8 cellular contexts compared by ENCODE assay signal in genomic region chr12:96401061-96401871, GRCh38. TPM values are rescaled to one million over a fixed set of nuclear protein-coding genes. Genes with fewer than 3 reads are reported as not detected.
DNase-seq lines count a peak whose midpoint lies in the region; ATAC-seq and TF ChIP-seq lines count a peak whose summit lies in the region.

No MANE protein-coding gene starts in this region.

- H3K4me3 ChIP-seq in ACC112 (ENCODE audit: low read depth, low read length) (peak overlapping the region; percentile 86), esophagus squamous epithelium (peak overlapping the region; percentile 83 to 100 (median 92)), aorta (ENCODE audit: low read length in 2 of 2) (peak overlapping the region; percentile 77 to 95)

- H3K36me3 Mint-ChIP-seq in activated CD8-positive, alpha-beta memory T cell treated with anti-CD3 and anti-CD28 coated beads, Interleukin-2, amount 10 ng/mL, durations not matched to agents 7 days and 5 days = peaks cover 1% of the 10 kb centered on the region
- no peaks in the 10 kb centered on the region for H3K36me3 Mint-ChIP-seq in naive thymus-derived CD8-positive, alpha-beta T cell

- H3K27ac ChIP-seq in ACC112 (ENCODE audit: low read depth, low read length) (peak overlapping the region; percentile 97), esophagus squamous epithelium (peak overlapping the region; percentile 96 to 100 (median 98)), aorta (ENCODE audit: low read depth in 1 of 2, low read length in 2 of 2) (peak overlapping the region; percentile 24 to 76)

- peak overlapping the region; percentile 89 for H3K4me3 Mint-ChIP-seq in activated CD8-positive, alpha-beta memory T cell treated with anti-CD3 and anti-CD28 coated beads, Interleukin-2, amount 10 ng/mL, durations not matched to agents 7 days and 5 days
- H3K4me3 Mint-ChIP-seq in naive thymus-derived CD8-positive, alpha-beta T cell = peak overlapping the region; percentile 86 to 97 (median 95)

- ATAC-seq in HG03095 (IDR thresholded peaks at IDR 0.05; ENCODE audit: unreplicated experiment) = peak; percentile 22
- ATAC-seq in activated CD8-positive, alpha-beta memory T cell treated with anti-CD3 and anti-CD28 coated beads, Interleukin-2, amount 10 ng/mL, durations not matched to agents 7 days and 5 days = peak; percentile 18
- peak; percentile 15 to 22 for ATAC-seq in naive thymus-derived CD8-positive, alpha-beta T cell
- no peak for ATAC-seq in aorta (ENCODE audit: low FRiP score)

- no peak for TF ChIP-seq POLR2A in esophagus squamous epithelium (IDR thresholded peaks at IDR 0.05)

- 9 to 11% methylated on average over 19 of the region's 19 CpGs for WGBS in esophagus squamous epithelium, 2 donors
- WGBS in aorta, 2 donors = 5% methylated on average over 19 of the region's 19 CpGs

- no peaks in the 10 kb centered on the region for H3K9me3 Mint-ChIP-seq in activated CD8-positive, alpha-beta memory T cell treated with anti-CD3 and anti-CD28 coated beads, Interleukin-2, amount 10 ng/mL, durations not matched to agents 7 days and 5 days (ENCODE audit: low read depth)
- no peaks in the 10 kb centered on the region for H3K9me3 Mint-ChIP-seq in naive thymus-derived CD8-positive, alpha-beta T cell

- H3K4me1 Mint-ChIP-seq in activated CD8-positive, alpha-beta memory T cell treated with anti-CD3 and anti-CD28 coated beads, Interleukin-2, amount 10 ng/mL, durations not matched to agents 7 days and 5 days = peaks cover 33% of the 10 kb centered on the region
- H3K4me1 Mint-ChIP-seq in naive thymus-derived CD8-positive, alpha-beta T cell = peaks cover 7 to 45% (median 33%) of the 10 kb centered on the region in 4 donors

- H3K27me3 ChIP-seq in ACC112 (ENCODE audit: insufficient read depth, low read length) (no peaks in the 10 kb centered on the region), esophagus squamous epithelium (no peaks in the 10 kb centered on the region), aorta (ENCODE audit: control insufficient read depth in 1 of 2, insufficient read depth in 2 of 2, low read length in 1 of 2) (no peaks in the 10 kb centered on the region)

- peak overlapping the region; percentile 98 for H3K27ac Mint-ChIP-seq in activated CD8-positive, alpha-beta memory T cell treated with anti-CD3 and anti-CD28 coated beads, Interleukin-2, amount 10 ng/mL, durations not matched to agents 7 days and 5 days
- peak overlapping the region; percentile 91 to 99 (median 96) for H3K27ac Mint-ChIP-seq in naive thymus-derived CD8-positive, alpha-beta T cell

- intact Hi-C loops in esophagus squamous epithelium (cut with DNase I) (loop anchor here (5.0 to 10.0 kb wide), 2 partner anchors 114 to 184 kb away; no protein-coding TSS in a partner anchor), aorta (cut with DNase I) (loop anchor here (2.0 to 10.0 kb wide), 6 partner anchors 114 to 336 kb away; no protein-coding TSS in a partner anchor)

- CTCF ChIA-PET in activated CD8-positive, alpha-beta memory T cell treated with anti-CD3 and anti-CD28 coated beads, Interleukin-2, amount 10 ng/mL, durations not matched to agents 7 days and 5 days (lab: Charles Lee) = interaction anchor here (1.3 to 6.1 kb wide), 21 partner anchors 11 to 189 kb away, joined by 3 to 56 read pairs (median 9); partner anchors contain the start of gene CFAP54

- no peaks in the 10 kb centered on the region for H3K9me3 ChIP-seq in esophagus squamous epithelium
- no peaks in the 10 kb centered on the region for H3K9me3 ChIP-seq in aorta (ENCODE audit: control insufficient read depth, low read length)

- POLR2A ChIA-PET in naive thymus-derived CD8-positive, alpha-beta T cell (lab: Charles Lee) = interaction anchor here (0.7 to 3.6 kb wide), 11 partner anchors 21 to 189 kb away, joined by 4 to 54 read pairs (median 9); no protein-coding TSS in a partner anchor

- TF ChIP-seq CTCF in GM12872 (IDR thresholded peaks at IDR 0.05; ENCODE audit: insufficient read depth, low read depth, low read length) = peak; percentile 36; the same call in 2 of the 3 replicates
- TF ChIP-seq CTCF in esophagus squamous epithelium (IDR thresholded peaks at IDR 0.05) = peak in 5 of 6 experiments; percentile 31 to 63 (median 53)

- H2AFZ ChIP-seq in ACC112 (ENCODE audit: low read length, unreplicated experiment) = peak overlapping the region; percentile 76

- peaks cover 37% of the 10 kb centered on the region for H3K79me2 ChIP-seq in ACC112 (ENCODE audit: control insufficient read depth, insufficient read depth, low read length, unreplicated experiment)

- H3K36me3 ChIP-seq in ACC112 (ENCODE audit: insufficient read depth, low read length) (no peaks in the 10 kb centered on the region), esophagus squamous epithelium (no peaks in the 10 kb centered on the region), aorta (ENCODE audit: control insufficient read depth in 1 of 2, insufficient read depth in 2 of 2, low read length in 1 of 2) (no peaks in the 10 kb centered on the region)

- DNase-seq in NCI-H460 (ENCODE audit: extremely low read depth, low read depth) (peak; percentile 58), esophagus squamous epithelium (lab: John Stamatoyannopoulos, UW) (no peak), aorta (no peak)
- DNase-seq in activated CD8-positive, alpha-beta memory T cell treated with anti-CD3 and anti-CD28 coated beads, Interleukin-2, amount 10 ng/mL, durations not matched to agents 7 days and 5 days = peak; percentile 73
- peak in 7 of 10 donors; percentile 9 to 87 (median 36) for DNase-seq in naive thymus-derived CD8-positive, alpha-beta T cell

- H3K4me1 ChIP-seq in ACC112 (ENCODE audit: control insufficient read depth, insufficient read depth, low read length, unreplicated experiment) (peaks cover 23% of the 10 kb centered on the region), esophagus squamous epithelium (peaks cover 0 to 41% (median 18%) of the 10 kb centered on the region in 3 donors), aorta (ENCODE audit: control insufficient read depth in 1 of 2, insufficient read depth in 2 of 2, low read length in 2 of 2) (no peaks in the 10 kb centered on the region)

- H3K27me3 Mint-ChIP-seq in activated CD8-positive, alpha-beta memory T cell treated with anti-CD3 and anti-CD28 coated beads, Interleukin-2, amount 10 ng/mL, durations not matched to agents 7 days and 5 days = no peaks in the 10 kb centered on the region
- no peaks in the 10 kb centered on the region for H3K27me3 Mint-ChIP-seq in naive thymus-derived CD8-positive, alpha-beta T cell

RNA-seq across cellular contexts. Expression of gene CDK17, which starts 1.0 kb away (rescaled TPM):
- total RNA-seq in NCI-H460 (2014; rRNA removed; shearing (Covaris generic)) = 41.4 and 43.1 TPM in 2 replicates
- 31.0 and 33.6 TPM in 2 replicates for polyA plus RNA-seq in NCI-H460 (2014; cell fraction: nucleus; rRNA removed)
- 10 to 100 TPM; 32.7 to 46.9 TPM for total RNA-seq in activated CD8-positive, alpha-beta memory T cell treated with anti-CD3 and anti-CD28 coated beads, Interleukin-2, amount 10 ng/mL, durations not matched to agents 7 days and 5 days
- total RNA-seq in esophagus squamous epithelium (10 to 100 TPM; 15.4 to 37.4 (median 19.9) TPM), aorta (10 to 100 TPM; 41.5 to 69.7 TPM)
- 10 to 100 TPM; 73.2 to 75.6 TPM for total RNA-seq in naive thymus-derived CD8-positive, alpha-beta T cell
- polyA plus RNA-seq in naive thymus-derived CD8-positive, alpha-beta T cell = 10 to 100 TPM; 22.1 to 32.2 (median 26.6) TPM
- 10 to 100 TPM in 1 of 2 donors, 1 to 10 TPM in 1; 5.3 to 13.9 TPM for polyA plus RNA-seq in aorta

Comparison
In these comparisons a context has a peak if more than half of its experiments do, and no peak if none do; other contexts are left out.
1. DNase-seq: peak in NCI-H460 (single experiment), activated CD8-positive, alpha-beta memory T cell treated with anti-CD3 and anti-CD28 coated beads, Interleukin-2, amount 10 ng/mL, durations not matched to agents 7 days and 5 days (single experiment) and naive thymus-derived CD8-positive, alpha-beta T cell (7 of 10); none in esophagus squamous epithelium (single experiment) and aorta (0 of 2).
2. Peak in every context shown above with its lines, with median percentiles within 50 percentile points of each other: H3K27ac ChIP-seq and H3K4me3 ChIP-seq.